ENCODE assay signal across 31 cellular contexts in the genomic region with DNA sequence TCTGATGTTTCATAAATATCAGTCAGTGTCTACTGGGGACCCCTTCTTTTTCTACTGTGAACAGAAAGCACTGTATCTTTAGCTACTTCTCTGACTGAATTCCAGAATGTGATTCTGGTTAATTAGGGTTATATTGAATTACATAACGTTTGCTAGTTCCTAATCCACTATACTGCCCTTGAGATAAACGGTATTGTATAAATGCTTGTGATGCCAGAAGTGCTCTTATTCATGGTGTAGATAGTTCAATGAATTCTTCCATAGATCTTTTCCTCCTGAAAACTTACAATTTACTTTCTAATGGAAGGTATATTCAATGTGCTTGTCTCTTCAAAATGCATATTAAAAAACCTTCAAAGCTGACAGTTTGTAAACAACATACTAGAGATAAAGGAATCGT.
"Had no signal": no experiment of that assay in that cellular context is flagged by ENCODE, and none has a peak within 500 bp of the region (broad histone marks: within the 10 kb centered on the region; RNA-seq: fewer than 3 reads in every experiment).

No MANE protein-coding gene starts in this region.

- H3K27ac ChIP-seq: adrenal gland, cardiac muscle cell, VCaP had no signal

- H3K4me1 ChIP-seq: adrenal gland had no signal

- H3K4me3 ChIP-seq: adrenal gland, cardiac muscle cell had no signal

- H3K36me3 ChIP-seq: adrenal gland, cardiac muscle cell had no signal

- FAIRE-seq: astrocyte, bronchial epithelial cell, colon, TTC549 had no signal

- ATAC-seq: activated CD8-positive, alpha-beta T cell treated with anti-CD3 and anti-CD28 coated beads for 36 hours; activated naive CD4-positive, alpha-beta T cell treated with anti-CD3 and anti-CD28 coated beads, Interleukin-2, amount 50 U/mL, for 72 hours; activated T-cell treated with anti-CD3 and anti-CD28 coated beads, Interleukin-2, amount 50 U/mL, for 4 hours; activated T-cell treated with anti-CD3 and anti-CD28 coated beads, Interleukin-2, amount 50 U/mL, for 72 hours; activated T-helper 17 cell treated with anti-CD3 and anti-CD28 coated beads, Interleukin-2, amount 50 U/mL, for 72 hours had no signal

- H3K9me3 ChIP-seq: adrenal gland had no signal

- DNase-seq: activated B cell treated with CpG ODN at 0.5 μM for 24 hours; activated CD4-positive, alpha-beta memory T cell treated with anti-CD3 and anti-CD28 coated beads for 36 hours; activated CD4-positive, alpha-beta T cell treated with anti-CD3 and anti-CD28 coated beads for 4 hours; activated CD4-positive, alpha-beta T cell treated with anti-CD3 and anti-CD28 coated beads, Interleukin-2, amount 10 ng/mL, durations not matched to agents 7 days and 5 days; activated CD4-positive, CD25-positive, alpha-beta regulatory T cell treated with anti-CD3 and anti-CD28 coated beads, Interleukin-2, amount 50 U/mL, for 72 hours; activated CD8-positive, alpha-beta memory T cell treated with anti-CD3 and anti-CD28 coated beads, Interleukin-2, amount 50 U/mL, for 4 hours; activated CD8-positive, alpha-beta T cell treated with anti-CD3 and anti-CD28 coated beads for 36 hours; activated effector memory CD4-positive, alpha-beta T cell treated with anti-CD3 and anti-CD28 coated beads, Interleukin-2, amount 50 U/mL, for 16 hours; activated gamma-delta T cell treated with Interleukin-2 at 50 U/mL for 16 hours; activated naive CD4-positive, alpha-beta T cell; activated naive CD4-positive, alpha-beta T cell treated with anti-CD3 and anti-CD28 coated beads for 36 hours; activated naive CD4-positive, alpha-beta T cell treated with anti-CD3 and anti-CD28 coated beads, Interleukin-2, amount 50 U/mL, for 16 hours; activated naive CD8-positive, alpha-beta T cell treated with anti-CD3 and anti-CD28 coated beads for 36 hours; activated T-cell treated with anti-CD3 and anti-CD28 coated beads for 4 hours; activated T-cell treated with anti-CD3 and anti-CD28 coated beads, Interleukin-2, amount 50 U/mL, for 1 hour; activated T-cell treated with anti-CD3 and anti-CD28 coated beads, Interleukin-2, amount 50 U/mL, for 4 hours; activated T-cell treated with anti-CD3 and anti-CD28 coated beads, Interleukin-2, amount 50 U/mL, for 72 hours; adrenal gland; amniotic stem cell; aorta; caudate nucleus; T-helper 2 cell; T-helper 9 cell had no signal

- H3K27me3 ChIP-seq: adrenal gland, cardiac muscle cell had no signal
